Comparison of ENCODE assay signal across 19 cellular contexts in genomic region chr12:65557425-65558167, GRCh38.
DNase-seq lines count a peak whose midpoint lies in the region; ATAC-seq, FAIRE-seq and TF ChIP-seq lines count a peak whose summit lies in the region.
"Had no signal": no experiment of that assay in that cellular context is flagged by ENCODE, and none has a peak within 500 bp of the region (broad histone marks: within the 10 kb centered on the region; RNA-seq: fewer than 3 reads in every experiment).

No MANE protein-coding gene starts in this region.

- peak; percentile 4; the same call in 1 of the 2 replicates for ATAC-seq in HCT116

- CTCF ChIA-PET in HCT116 (lab: Charles Lee) (interaction anchor here (0.7 to 1.2 kb wide), 8 partner anchors 9 to 246 kb away, joined by 3 to 18 read pairs (median 4); no protein-coding TSS in a partner anchor), PC-9 (lab: Charles Lee) (interaction anchor here (0.6 to 1.3 kb wide), 8 partner anchors 17 to 853 kb away, joined by 3 to 9 read pairs (median 4); no protein-coding TSS in a partner anchor)
- CTCF ChIA-PET in CD8-positive, alpha-beta memory T cell (lab: Charles Lee), result interaction anchor here (1.1 kb wide), 1 partner anchor 498 kb away, joined by 3 read pairs; no protein-coding TSS in a partner anchor

- H3K4me3 ChIP-seq in HCT116 (replicated peaks in 1 of 2; ENCODE audit: low read depth in 1 of 2, low read length in 2 of 2), result no peak overlapping the region
- H3K4me3 ChIP-seq in PC-9, result no peak overlapping the region
- H3K4me3 ChIP-seq in brain microvascular endothelial cell (ENCODE audit: low read depth, low read length), result no peak overlapping the region
- H3K4me3 ChIP-seq in neural progenitor cell, result no peak overlapping the region
- no peak overlapping the region for H3K4me3 ChIP-seq in CD8-positive, alpha-beta memory T cell (ENCODE audit: low read length)
- H3K4me3 ChIP-seq: adrenal gland, heart right ventricle, left lung had no signal

- H2AFZ ChIP-seq in HCT116 (ENCODE audit: low read depth, low read length, poor library complexity, severe bottlenecking) (no peak overlapping the region), PC-9 (peak overlapping the region; percentile 75), neural progenitor cell (replicated peaks) (peak overlapping the region; percentile 88)

- POLR2A ChIA-PET in HCT116 (lab: Charles Lee) (interaction anchor here (1.2 kb wide), 1 partner anchor 21 kb away, joined by 5 read pairs; no protein-coding TSS in a partner anchor), PC-9 (lab: Charles Lee; ENCODE audit: unreplicated experiment) (no interaction called here)
- POLR2A ChIA-PET in CD8-positive, alpha-beta memory T cell (lab: Charles Lee), result no interaction called here

- TF ChIP-seq POLR2A in HCT116 (IDR thresholded peaks at IDR 0.05; ENCODE audit: borderline replicate concordance, extremely low read depth, insufficient read depth, insufficient read length) (no peak), GM12892 (IDR thresholded peaks at IDR 0.05; ENCODE audit: low read depth, low read length) (no peak)

- no peak overlapping the region for H3K27ac Mint-ChIP-seq in neural progenitor cell
- H3K27ac Mint-ChIP-seq in CD8-positive, alpha-beta memory T cell, result no peak overlapping the region
- H3K27ac Mint-ChIP-seq: activated CD8-positive, alpha-beta T cell treated with anti-CD3 and anti-CD28 coated beads, Interleukin-2, amount 10 ng/mL, durations not matched to agents 7 days and 5 days; CD4-positive, alpha-beta T cell had no signal

- H3K36me3 Mint-ChIP-seq in neural progenitor cell, result peaks cover 2% of the 10 kb centered on the region
- H3K36me3 Mint-ChIP-seq in CD8-positive, alpha-beta memory T cell, result no peaks in the 10 kb centered on the region

- no peak for TF ChIP-seq RAD21 in HCT116 (IDR thresholded peaks at IDR 0.05; ENCODE audit: low read depth)

- H3K36me3 ChIP-seq in HCT116 (ENCODE audit: control insufficient read depth in 1 of 2, insufficient read depth in 2 of 2, low read length in 2 of 2), result peaks cover 0 to 21% of the 10 kb centered on the region in 2 experiments; a peak in 2 of 4 replicates
- no peaks in the 10 kb centered on the region for H3K36me3 ChIP-seq in PC-9 (ENCODE audit: low read depth)
- no peaks in the 10 kb centered on the region for H3K36me3 ChIP-seq in brain microvascular endothelial cell (replicated peaks)
- no peaks in the 10 kb centered on the region for H3K36me3 ChIP-seq in neural progenitor cell
- H3K36me3 ChIP-seq in CD8-positive, alpha-beta memory T cell (ENCODE audit: insufficient read depth, low read length), result no peaks in the 10 kb centered on the region
- H3K36me3 ChIP-seq: adrenal gland, heart right ventricle, left lung had no signal

- intact Hi-C loops in HCT116 (cut with micrococcal nuclease) (loop anchor here (2.0 to 10.0 kb wide), 3 partner anchors 265 to 529 kb away; partner anchors contain the start of gene HMGA2), PC-9 (cut with micrococcal nuclease; ENCODE audit: unreplicated experiment) (loop anchor here (2.0 to 5.0 kb wide), 7 partner anchors 127 to 550 kb away; no protein-coding TSS in a partner anchor)

- H4K20me1 ChIP-seq in HCT116 (ENCODE audit: insufficient read depth) (no peaks in the 10 kb centered on the region), PC-9 (ENCODE audit: insufficient read depth) (no peaks in the 10 kb centered on the region), neural progenitor cell (ENCODE audit: low read depth) (no peaks in the 10 kb centered on the region)

- DNase-seq in HCT116 (ENCODE audit: low read depth, low spot score), result no peak
- no peak for DNase-seq in PC-9
- no peak for DNase-seq in brain microvascular endothelial cell
- DNase-seq in neural progenitor cell (ENCODE audit: low spot score), result no peak
- DNase-seq in CD8-positive, alpha-beta memory T cell, result no peak
- no peak for DNase-seq in GM12892 (ENCODE audit: insufficient read length)
- DNase-seq in NOMO-1 treated with dmso at 0.1 percent for 144 hours (lab: John Stamatoyannopoulos, UW; ENCODE audit: unreplicated experiment), result no peak
- DNase-seq in caudate nucleus (lab: John Stamatoyannopoulos, UW), result no peak
- DNase-seq: activated gamma-delta T cell, cortex of kidney, NCI-H1092 had no signal

- H3K27me3 Mint-ChIP-seq in neural progenitor cell (ENCODE audit: insufficient read depth, low read depth), result peaks cover 7% of the 10 kb centered on the region
- H3K27me3 Mint-ChIP-seq in CD8-positive, alpha-beta memory T cell, result peaks cover 5 to 30% of the 10 kb centered on the region in 2 donors

- H3K4me2 ChIP-seq in HCT116 (ENCODE audit: low read length) (peak overlapping the region; percentile 34; the same call in 1 of the 2 replicates), PC-9 (peak overlapping the region; percentile 35; the same call in 1 of the 2 replicates), neural progenitor cell (no peak overlapping the region)
- H3K4me2 ChIP-seq: SK-N-SH had no signal

- H3K9me3 Mint-ChIP-seq in neural progenitor cell, result peaks cover 19% of the 10 kb centered on the region
- H3K9me3 Mint-ChIP-seq in CD8-positive, alpha-beta memory T cell, result peaks cover 0 to 7% (median 0%) of the 10 kb centered on the region in 5 donors
- H3K9me3 Mint-ChIP-seq: CD4-positive, alpha-beta T cell had no signal

- H3K79me2 ChIP-seq in HCT116 (ENCODE audit: insufficient read depth, low read length) (peaks cover 3% of the 10 kb centered on the region; the same call in 1 of the 2 replicates), PC-9 (ENCODE audit: low read depth) (no peaks in the 10 kb centered on the region), neural progenitor cell (ENCODE audit: low read depth) (no peaks in the 10 kb centered on the region)

- H3K9ac ChIP-seq in HCT116 (ENCODE audit: low read length) (no peak overlapping the region; the same call in 1 of the 2 replicates), neural progenitor cell (no peak overlapping the region)
- H3K9ac ChIP-seq: SK-N-SH had no signal

- no peaks in the 10 kb centered on the region for H3K4me1 Mint-ChIP-seq in neural progenitor cell
- peaks cover 4 to 10% (median 8%) of the 10 kb centered on the region in 3 donors for H3K4me1 Mint-ChIP-seq in CD8-positive, alpha-beta memory T cell

- TF ChIP-seq CTCF in HCT116 (IDR thresholded peaks at IDR 0.05 in 2 of 3, conservative IDR thresholded peaks at IDR 0.05 in 1 of 3; ENCODE audit: borderline replicate concordance in 1 of 3, insufficient read depth in 1 of 3, low read depth in 2 of 3, low read length in 2 of 3) (no peak), PC-9 (conservative IDR thresholded peaks at IDR 0.05) (no peak), brain microvascular endothelial cell (IDR thresholded peaks at IDR 0.05; ENCODE audit: low read depth, low read length, missing control alignments) (no peak), neural progenitor cell (IDR thresholded peaks at IDR 0.05) (no peak)

- in situ Hi-C loops in brain microvascular endothelial cell (cut with HindIII; ENCODE audit: low pct_ligation_motif_present, low sequenced_read_pairs), result no loop called here

- no TSS peak for BruUV-seq in HCT116 (replicated peaks; lab: Mats Ljungman, UMichigan)
- BruUV-seq in PC-9 (replicated peaks; lab: Mats Ljungman, UMichigan), result no TSS peak

- H3F3A ChIP-seq in PC-9 (ENCODE audit: insufficient read depth, low read depth) (no peaks in the 10 kb centered on the region), neural progenitor cell (ENCODE audit: low read depth) (no peaks in the 10 kb centered on the region)

- no peak overlapping the region for H3K4me3 Mint-ChIP-seq in neural progenitor cell
- no peak overlapping the region for H3K4me3 Mint-ChIP-seq in CD8-positive, alpha-beta memory T cell
- H3K4me3 Mint-ChIP-seq: activated CD8-positive, alpha-beta T cell treated with anti-CD3 and anti-CD28 coated beads, Interleukin-2, amount 10 ng/mL, durations not matched to agents 7 days and 5 days; CD4-positive, alpha-beta T cell; neural crest cell had no signal

- H3K9me3 ChIP-seq in HCT116 (ENCODE audit: control insufficient read depth in 1 of 2, insufficient read depth in 1 of 2, low read depth in 1 of 2, low read length in 2 of 2), result no peaks in the 10 kb centered on the region
- H3K9me3 ChIP-seq in PC-9 (ENCODE audit: insufficient read depth, low read depth), result 0 out of 2 replicates have a peak, but pooled peaks cover 6% of the 10 kb centered on the region
- no peaks in the 10 kb centered on the region for H3K9me3 ChIP-seq in neural progenitor cell (ENCODE audit: low read depth)
- H3K9me3 ChIP-seq in CD8-positive, alpha-beta memory T cell (ENCODE audit: low read length), result no peaks in the 10 kb centered on the region
- H3K9me3 ChIP-seq: adrenal gland, heart right ventricle, left lung, SK-N-SH had no signal

- H3K9me2 ChIP-seq in HCT116 (ENCODE audit: insufficient read depth), result no peaks in the 10 kb centered on the region
- no peaks in the 10 kb centered on the region; the same call in 1 of the 2 replicates for H3K9me2 ChIP-seq in PC-9 (ENCODE audit: insufficient read depth)
- H3K9me2 ChIP-seq: SK-N-SH had no signal

- RAD21 ChIA-PET in HCT116 (lab: Charles Lee; ENCODE audit: low non-redundant PET in 1 of 2, low total read pairs in 2 of 2, uncharacterized antibody in 2 of 2, unreplicated experiment in 2 of 2), result interaction anchor here in 1 of 2 experiments (1.6 kb wide), 1 partner anchor 45 kb away, joined by 6 read pairs; no protein-coding TSS in a partner anchor

- H3K27me3 ChIP-seq in HCT116 (ENCODE audit: insufficient read depth, low read length) (no peaks in the 10 kb centered on the region), PC-9 (ENCODE audit: insufficient read depth, low read depth) (no peaks in the 10 kb centered on the region), brain microvascular endothelial cell (replicated peaks) (no peaks in the 10 kb centered on the region), neural progenitor cell (no peaks in the 10 kb centered on the region)
- H3K27me3 ChIP-seq in CD8-positive, alpha-beta memory T cell (ENCODE audit: insufficient read depth, low read length, poor library complexity, severe bottlenecking), result peaks cover 3% of the 10 kb centered on the region
- H3K27me3 ChIP-seq: adrenal gland had no signal

- H3K4me1 ChIP-seq in HCT116 (ENCODE audit: control insufficient read depth in 1 of 2, insufficient read depth in 2 of 2, low read length in 2 of 2), result peaks cover 7 to 52% of the 10 kb centered on the region in 2 experiments; a peak in 3 of 4 replicates
- peaks cover 17% of the 10 kb centered on the region for H3K4me1 ChIP-seq in PC-9 (replicated peaks; ENCODE audit: insufficient read depth)
- H3K4me1 ChIP-seq in neural progenitor cell, result no peaks in the 10 kb centered on the region
- no peaks in the 10 kb centered on the region for H3K4me1 ChIP-seq in CD8-positive, alpha-beta memory T cell (ENCODE audit: insufficient read depth, low read length)
- H3K4me1 ChIP-seq: adrenal gland had no signal

- peak overlapping the region; percentile 53 for H3K27ac ChIP-seq in HCT116 (ENCODE audit: low read depth, low read length)
- H3K27ac ChIP-seq in PC-9, result no peak overlapping the region
- H3K27ac ChIP-seq in brain microvascular endothelial cell, result peak overlapping the region; percentile 51
- no peak overlapping the region for H3K27ac ChIP-seq in neural progenitor cell
- H3K27ac ChIP-seq in CD8-positive, alpha-beta memory T cell (ENCODE audit: low read depth, low read length), result no peak overlapping the region
- no peak overlapping the region for H3K27ac ChIP-seq in caudate nucleus (ENCODE audit: low read depth, low read length)
- H3K27ac ChIP-seq: adrenal gland, heart right ventricle, left lung had no signal

- no peak for FAIRE-seq in GM12892 (lab: Jason Lieb, UNC)
- FAIRE-seq: bronchial epithelial cell had no signal

Comparison
In these comparisons a context has a peak if more than half of its experiments do, and no peak if none do; other contexts are left out.
1. H3K27ac ChIP-seq: peak in HCT116 (single experiment) and brain microvascular endothelial cell (single experiment); none in PC-9 (single experiment), neural progenitor cell (single experiment), CD8-positive, alpha-beta memory T cell (single experiment) and caudate nucleus (single experiment).